In genomic region chr19:44954649-44955499, GRCh38 we compare ENCODE assay signal across 1 cellular context.
TF ChIP-seq lines count a peak whose summit lies in the region.

CLPTM1 (plus strand) TSS chr19:44955380; CDS start chr19:44955396, 16 bp downstream.

TF ChIP-seq in GM12878, 131 proteins besides CTCF, POLR2A, EP300 and RAD21 (continued from another document and continues in another):
- TF ChIP-seq USF2 (IDR thresholded peaks at IDR 0.05; ENCODE audit: borderline replicate concordance, low read depth, low read length) (no peak), ZBTB4 (CRISPR knock-in tag; IDR thresholded peaks at IDR 0.05) (no peak), BACH1 (IDR thresholded peaks at IDR 0.05; ENCODE audit: borderline replicate concordance) (no peak), ZZZ3 (IDR thresholded peaks at IDR 0.05; ENCODE audit: control insufficient read depth, insufficient read length, low read depth) (no peak), DPF2 (IDR thresholded peaks at IDR 0.05) (0 out of 2 replicates have a peak, but pooled peaks have one; percentile 14), SREBF2 (IDR thresholded peaks at IDR 0.05; ENCODE audit: low read length) (no peak), CBX3 (IDR thresholded peaks at IDR 0.05; ENCODE audit: borderline replicate concordance, low read depth) (no peak), ATF3 (IDR thresholded peaks at IDR 0.05; ENCODE audit: borderline replicate concordance, extremely low read depth, low read depth, low read length) (no peak), E2F8 (IDR thresholded peaks at IDR 0.05; ENCODE audit: low read depth, partially characterized antibody) (peak; percentile 94), CHD2 (IDR thresholded peaks at IDR 0.05; ENCODE audit: borderline replicate concordance, low read depth, low read length) (peak; percentile 98), JUNB (IDR thresholded peaks at IDR 0.05) (no peak), TAF1 (IDR thresholded peaks at IDR 0.05; ENCODE audit: borderline replicate concordance, low read depth, low read length) (peak; percentile 62), ZNF622 (IDR thresholded peaks at IDR 0.05) (no peak), STAT1 (conservative IDR thresholded peaks at IDR 0.05) (0 out of 2 replicates have a peak, but pooled peaks have one; percentile 96), PML (IDR thresholded peaks at IDR 0.05; ENCODE audit: low read length) (peak; percentile 80; the same call in 1 of the 2 replicates), SMAD1 (IDR thresholded peaks at IDR 0.05; ENCODE audit: low read depth, partially characterized antibody) (peak; percentile 48), FOS (IDR thresholded peaks at IDR 0.05; ENCODE audit: borderline replicate concordance, extremely low read depth, insufficient read length) (no peak), MYC (IDR thresholded peaks at IDR 0.05; ENCODE audit: insufficient read depth, insufficient read length, insufficient replicate concordance, low read length, severe bottlenecking) (no peak), ELK1 (IDR thresholded peaks at IDR 0.05; ENCODE audit: low read depth, low read length) (peak; percentile 89), HDAC2 (IDR thresholded peaks at IDR 0.05) (no peak), NBN (IDR thresholded peaks at IDR 0.05) (peak; percentile 99), BRCA1 (IDR thresholded peaks at IDR 0.05; ENCODE audit: low read depth, low read length) (peak; percentile 82), TCF12 (IDR thresholded peaks at IDR 0.05; ENCODE audit: low read depth, low read length) (no peak), ZSCAN29 (IDR thresholded peaks at IDR 0.05) (peak; percentile 87), SP1 (IDR thresholded peaks at IDR 0.05; ENCODE audit: low read depth, low read length) (peak; percentile 70), SPI1 (IDR thresholded peaks at IDR 0.05; ENCODE audit: borderline replicate concordance, insufficient read depth, low read depth, low read length) (peak; percentile 18; the same call in 1 of the 2 replicates), RAD51 (IDR thresholded peaks at IDR 0.05) (no peak; the same call in 1 of the 2 replicates), CEBPB (IDR thresholded peaks at IDR 0.05; ENCODE audit: borderline replicate concordance in 1 of 2, low read depth in 2 of 2, low read length in 2 of 2) (no peak), SMARCA5 (IDR thresholded peaks at IDR 0.05) (no peak), SUPT20H (IDR thresholded peaks at IDR 0.05; ENCODE audit: borderline replicate concordance, control insufficient read depth, low read depth, low read length) (no peak), BCL3 (IDR thresholded peaks at IDR 0.05; ENCODE audit: borderline replicate concordance, insufficient read depth, low read depth, low read length, poor library complexity, severe bottlenecking) (no peak), ETV6 (conservative IDR thresholded peaks at IDR 0.05 in 1 of 2, IDR thresholded peaks at IDR 0.05 in 1 of 2; ENCODE audit: borderline replicate concordance in 1 of 2, low read depth in 1 of 2) (no peak), SRF (IDR thresholded peaks at IDR 0.05; ENCODE audit: low read depth in 2 of 2, low read length in 2 of 2) (peak in 1 of 2 experiments; percentile 20; a peak in 1 of 4 replicates), CHD4 (IDR thresholded peaks at IDR 0.05) (no peak), ESRRA (IDR thresholded peaks at IDR 0.05; ENCODE audit: low read length) (no peak), BHLHE40 (IDR thresholded peaks at IDR 0.05; ENCODE audit: borderline replicate concordance in 1 of 2, low read depth in 2 of 2, low read length in 1 of 2) (no peak), KDM1A (IDR thresholded peaks at IDR 0.05; ENCODE audit: borderline replicate concordance) (no peak), PAX8 (IDR thresholded peaks at IDR 0.05) (no peak), CHD1 (IDR thresholded peaks at IDR 0.05; ENCODE audit: low read depth, low read length) (no peak), MLLT1 (IDR thresholded peaks at IDR 0.05) (peak; percentile 82), CUX1 (IDR thresholded peaks at IDR 0.05; ENCODE audit: insufficient replicate concordance, low read depth, low read length) (no peak), E2F4 (IDR thresholded peaks at IDR 0.05; ENCODE audit: low read depth, low read length) (no peak), NFXL1 (IDR thresholded peaks at IDR 0.05; ENCODE audit: borderline replicate concordance) (no peak)
